ENCODE assay signal across 22 cellular contexts in genomic region chr2:232896111-232896510, GRCh38. TPM values are rescaled to one million over a fixed set of nuclear protein-coding genes. Genes with fewer than 3 reads are reported as not detected.
A peak's percentile ranks its signal among the peaks of the same experiment; 100 is the strongest.
DNase-seq lines count a peak whose midpoint lies in the region; ATAC-seq and TF ChIP-seq lines count a peak whose summit lies in the region.
"Had no signal": no experiment of that assay in that cellular context is flagged by ENCODE, and none has a peak within 500 bp of the region (broad histone marks: within the 10 kb centered on the region; RNA-seq: fewer than 3 reads in every experiment).

No MANE protein-coding gene starts in this region.

- H3K4me2 ChIP-seq in hepatocyte = no peak overlapping the region
- H3K4me2 ChIP-seq: BLaER1 treated with 17β-estradiol and CSF1 and Interleukin-3, amounts not matched to agents 10 nM and 100 nM had no signal

- no peaks in the 10 kb centered on the region for H3K79me2 ChIP-seq in hepatocyte

- H3K27ac ChIP-seq in heart right ventricle (no peak overlapping the region), hepatocyte (no peak overlapping the region)
- H3K27ac ChIP-seq: BLaER1 treated with 17β-estradiol and CSF1 and Interleukin-3, amounts not matched to agents 10 nM and 100 nM had no signal

- H3K9me3 ChIP-seq in heart right ventricle (no peaks in the 10 kb centered on the region), hepatocyte (ENCODE audit: low read depth) (no peaks in the 10 kb centered on the region)
- H3K9me3 ChIP-seq: BLaER1 treated with 17β-estradiol and CSF1 and Interleukin-3, amounts not matched to agents 10 nM and 100 nM had no signal

- ATAC-seq in heart right ventricle = no peak
- ATAC-seq: GM12878 had no signal

- DNase-seq in activated CD4-positive, alpha-beta T cell treated with anti-CD3 and anti-CD28 coated beads, Interleukin-2, amount 10 ng/mL, durations not matched to agents 24 days and 14 days = no peak
- DNase-seq in activated CD4-positive, alpha-beta T cell treated with anti-CD3 and anti-CD28 coated beads, Interleukin-2, amount 50 U/mL, for 1 hour = no peak
- DNase-seq in cardiac septum (ENCODE audit: low spot score) = peak; percentile 6
- DNase-seq in heart right ventricle = no peak
- DNase-seq in hepatocyte (ENCODE audit: low spot score) = peak; percentile 1
- no peak for DNase-seq in HPDE6-E6E7 (ENCODE audit: extremely low spot score)
- no peak for DNase-seq in activated effector memory CD4-positive, alpha-beta T cell treated with anti-CD3 and anti-CD28 coated beads, Interleukin-2, amount 50 U/mL, for 16 hours
- DNase-seq in COLO829 (ENCODE audit: low spot score) = no peak
- DNase-seq: 8988T; CD4-positive, alpha-beta memory T cell; DND-41; H9; KBM-7; MM.1S; NCI-H1048; NCI-H1436; NCI-H1930; NCI-H2227 treated with DMSO at 0.1 percent for 48 hours; NCI-H510A; SIG-M5 had no signal

- no peak overlapping the region for H3K4me3 Mint-ChIP-seq in activated CD4-positive, alpha-beta T cell treated with anti-CD3 and anti-CD28 coated beads, Interleukin-2, amount 10 ng/mL, durations not matched to agents 24 days and 14 days
- H3K4me3 Mint-ChIP-seq: CD4-positive, alpha-beta memory T cell; H9 had no signal

- peaks cover 2% of the 10 kb centered on the region for H3K27me3 Mint-ChIP-seq in activated CD4-positive, alpha-beta T cell treated with anti-CD3 and anti-CD28 coated beads, Interleukin-2, amount 10 ng/mL, durations not matched to agents 24 days and 14 days

- H3K27me3 ChIP-seq in heart right ventricle = peaks cover 0 to 47% (median 10%) of the 10 kb centered on the region in 7 donors
- no peaks in the 10 kb centered on the region for H3K27me3 ChIP-seq in hepatocyte
- H3K27me3 ChIP-seq: BLaER1 treated with 17β-estradiol and CSF1 and Interleukin-3, amounts not matched to agents 10 nM and 100 nM had no signal

- H2AFZ ChIP-seq in hepatocyte = no peak overlapping the region

- H3K27ac Mint-ChIP-seq in activated CD4-positive, alpha-beta T cell treated with anti-CD3 and anti-CD28 coated beads, Interleukin-2, amount 10 ng/mL, durations not matched to agents 24 days and 14 days = peak overlapping the region; percentile 71
- H3K27ac Mint-ChIP-seq: CD4-positive, alpha-beta memory T cell; H9 had no signal

- TF ChIP-seq CTCF in heart right ventricle (IDR thresholded peaks at IDR 0.05) (no peak), hepatocyte (IDR thresholded peaks at IDR 0.05; ENCODE audit: poor library complexity) (no peak)

- no peak overlapping the region for H3K4me3 ChIP-seq in heart right ventricle
- H3K4me3 ChIP-seq in hepatocyte = no peak overlapping the region
- H3K4me3 ChIP-seq: BLaER1 treated with 17β-estradiol and CSF1 and Interleukin-3, amounts not matched to agents 10 nM and 100 nM; GM12878 had no signal

- no peaks in the 10 kb centered on the region for H3K9me3 Mint-ChIP-seq in activated CD4-positive, alpha-beta T cell treated with anti-CD3 and anti-CD28 coated beads, Interleukin-2, amount 10 ng/mL, durations not matched to agents 24 days and 14 days
- H3K9me3 Mint-ChIP-seq: CD4-positive, alpha-beta memory T cell; H9 had no signal

- H3K9me2 ChIP-seq in hepatocyte (replicated peaks; ENCODE audit: insufficient read depth) = no peaks in the 10 kb centered on the region

- intact Hi-C loops in activated CD4-positive, alpha-beta T cell treated with anti-CD3 and anti-CD28 coated beads, Interleukin-2, amount 10 ng/mL, durations not matched to agents 24 days and 14 days (cut with micrococcal nuclease) = no loop called here
- intact Hi-C loops in cardiac septum (cut with DNase I) = no loop called here
- intact Hi-C loops in heart right ventricle (cut with DNase I) = no loop called here

- no peaks in the 10 kb centered on the region for H3K36me3 Mint-ChIP-seq in activated CD4-positive, alpha-beta T cell treated with anti-CD3 and anti-CD28 coated beads, Interleukin-2, amount 10 ng/mL, durations not matched to agents 24 days and 14 days (ENCODE audit: low read depth)
- H3K36me3 Mint-ChIP-seq: CD4-positive, alpha-beta memory T cell had no signal

- no peaks in the 10 kb centered on the region for H3K36me3 ChIP-seq in heart right ventricle
- H3K36me3 ChIP-seq in hepatocyte (replicated peaks; ENCODE audit: insufficient read depth, low read depth) = no peaks in the 10 kb centered on the region
- H3K36me3 ChIP-seq: BLaER1 treated with 17β-estradiol and CSF1 and Interleukin-3, amounts not matched to agents 10 nM and 100 nM had no signal

- H4K20me1 ChIP-seq in hepatocyte (ENCODE audit: insufficient read depth, poor library complexity, severe bottlenecking) = no peaks in the 10 kb centered on the region
- H4K20me1 ChIP-seq: BLaER1 treated with 17β-estradiol and CSF1 and Interleukin-3, amounts not matched to agents 10 nM and 100 nM had no signal

- no peaks in the 10 kb centered on the region for H3K4me1 Mint-ChIP-seq in activated CD4-positive, alpha-beta T cell treated with anti-CD3 and anti-CD28 coated beads, Interleukin-2, amount 10 ng/mL, durations not matched to agents 24 days and 14 days
- H3K4me1 Mint-ChIP-seq: CD4-positive, alpha-beta memory T cell had no signal

- H3K4me1 ChIP-seq in heart right ventricle (peaks cover under 1 to 6% (median 4%) of the 10 kb centered on the region in 9 donors), hepatocyte (ENCODE audit: insufficient read depth) (no peaks in the 10 kb centered on the region)

RNA-seq across cellular contexts. Expression of gene SNORC, which starts 26.0 kb away (rescaled TPM):
- 1.0 and 1.2 TPM in 2 replicates for total RNA-seq in activated CD4-positive, alpha-beta T cell treated with anti-CD3 and anti-CD28 coated beads, Interleukin-2, amount 10 ng/mL, durations not matched to agents 24 days and 14 days
- total RNA-seq in cardiac septum (1.1 TPM), heart right ventricle (1 to 10 TPM in 4 of 10 donors, under 1 TPM in 6; 0.71 to 1.7 (median 0.94) TPM), hepatocyte (1.4 and 2.2 TPM in 2 replicates)
- polyA plus RNA-seq in heart right ventricle (1 to 10 TPM in 1 of 2 donors, under 1 TPM in 1; 0.70 to 1.6 TPM), hepatocyte (5.9 and 7.5 TPM in 2 replicates)

Comparison
In these comparisons a context has a peak if more than half of its experiments do, and no peak if none do; other contexts are left out.
1. DNase-seq: peak in cardiac septum (single experiment) and hepatocyte (single experiment); none in activated CD4-positive, alpha-beta T cell treated with anti-CD3 and anti-CD28 coated beads, Interleukin-2, amount 10 ng/mL, durations not matched to agents 24 days and 14 days (single experiment), activated CD4-positive, alpha-beta T cell treated with anti-CD3 and anti-CD28 coated beads, Interleukin-2, amount 50 U/mL, for 1 hour (single experiment), heart right ventricle (0 of 2), HPDE6-E6E7 (single experiment), activated effector memory CD4-positive, alpha-beta T cell treated with anti-CD3 and anti-CD28 coated beads, Interleukin-2, amount 50 U/mL, for 16 hours (single experiment) and COLO829 (single experiment).